In genomic region chr1:67500413-67500959, GRCh38 we compare ENCODE assay signal across 1 cellular context.
TF ChIP-seq lines count a peak whose summit lies in the region.

No MANE protein-coding gene starts in this region.

TF ChIP-seq in HepG2, 621 proteins besides CTCF, POLR2A, EP300 and RAD21 (continued from another document and continues in another):
- TF ChIP-seq, protein P1, sequence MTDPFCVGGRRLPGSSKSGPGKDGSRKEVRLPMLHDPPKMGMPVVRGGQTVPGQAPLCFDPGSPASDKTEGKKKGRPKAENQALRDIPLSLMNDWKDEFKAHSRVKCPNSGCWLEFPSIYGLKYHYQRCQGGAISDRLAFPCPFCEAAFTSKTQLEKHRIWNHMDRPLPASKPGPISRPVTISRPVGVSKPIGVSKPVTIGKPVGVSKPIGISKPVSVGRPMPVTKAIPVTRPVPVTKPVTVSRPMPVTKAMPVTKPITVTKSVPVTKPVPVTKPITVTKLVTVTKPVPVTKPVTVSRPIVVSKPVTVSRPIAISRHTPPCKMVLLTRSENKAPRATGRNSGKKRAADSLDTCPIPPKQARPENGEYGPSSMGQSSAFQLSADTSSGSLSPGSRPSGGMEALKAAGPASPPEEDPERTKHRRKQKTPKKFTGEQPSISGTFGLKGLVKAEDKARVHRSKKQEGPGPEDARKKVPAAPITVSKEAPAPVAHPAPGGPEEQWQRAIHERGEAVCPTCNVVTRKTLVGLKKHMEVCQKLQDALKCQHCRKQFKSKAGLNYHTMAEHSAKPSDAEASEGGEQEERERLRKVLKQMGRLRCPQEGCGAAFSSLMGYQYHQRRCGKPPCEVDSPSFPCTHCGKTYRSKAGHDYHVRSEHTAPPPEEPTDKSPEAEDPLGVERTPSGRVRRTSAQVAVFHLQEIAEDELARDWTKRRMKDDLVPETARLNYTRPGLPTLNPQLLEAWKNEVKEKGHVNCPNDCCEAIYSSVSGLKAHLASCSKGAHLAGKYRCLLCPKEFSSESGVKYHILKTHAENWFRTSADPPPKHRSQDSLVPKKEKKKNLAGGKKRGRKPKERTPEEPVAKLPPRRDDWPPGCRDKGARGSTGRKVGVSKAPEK (CRISPR knock-in tag; IDR thresholded peaks at IDR 0.05; ENCODE audit: borderline replicate concordance), result no peak
- peak; percentile 71 for TF ChIP-seq SMC3 (IDR thresholded peaks at IDR 0.05; ENCODE audit: low read length)
- TF ChIP-seq ZSCAN9 (CRISPR knock-in tag; IDR thresholded peaks at IDR 0.05; ENCODE audit: borderline replicate concordance), result no peak
- TF ChIP-seq, protein P2, sequence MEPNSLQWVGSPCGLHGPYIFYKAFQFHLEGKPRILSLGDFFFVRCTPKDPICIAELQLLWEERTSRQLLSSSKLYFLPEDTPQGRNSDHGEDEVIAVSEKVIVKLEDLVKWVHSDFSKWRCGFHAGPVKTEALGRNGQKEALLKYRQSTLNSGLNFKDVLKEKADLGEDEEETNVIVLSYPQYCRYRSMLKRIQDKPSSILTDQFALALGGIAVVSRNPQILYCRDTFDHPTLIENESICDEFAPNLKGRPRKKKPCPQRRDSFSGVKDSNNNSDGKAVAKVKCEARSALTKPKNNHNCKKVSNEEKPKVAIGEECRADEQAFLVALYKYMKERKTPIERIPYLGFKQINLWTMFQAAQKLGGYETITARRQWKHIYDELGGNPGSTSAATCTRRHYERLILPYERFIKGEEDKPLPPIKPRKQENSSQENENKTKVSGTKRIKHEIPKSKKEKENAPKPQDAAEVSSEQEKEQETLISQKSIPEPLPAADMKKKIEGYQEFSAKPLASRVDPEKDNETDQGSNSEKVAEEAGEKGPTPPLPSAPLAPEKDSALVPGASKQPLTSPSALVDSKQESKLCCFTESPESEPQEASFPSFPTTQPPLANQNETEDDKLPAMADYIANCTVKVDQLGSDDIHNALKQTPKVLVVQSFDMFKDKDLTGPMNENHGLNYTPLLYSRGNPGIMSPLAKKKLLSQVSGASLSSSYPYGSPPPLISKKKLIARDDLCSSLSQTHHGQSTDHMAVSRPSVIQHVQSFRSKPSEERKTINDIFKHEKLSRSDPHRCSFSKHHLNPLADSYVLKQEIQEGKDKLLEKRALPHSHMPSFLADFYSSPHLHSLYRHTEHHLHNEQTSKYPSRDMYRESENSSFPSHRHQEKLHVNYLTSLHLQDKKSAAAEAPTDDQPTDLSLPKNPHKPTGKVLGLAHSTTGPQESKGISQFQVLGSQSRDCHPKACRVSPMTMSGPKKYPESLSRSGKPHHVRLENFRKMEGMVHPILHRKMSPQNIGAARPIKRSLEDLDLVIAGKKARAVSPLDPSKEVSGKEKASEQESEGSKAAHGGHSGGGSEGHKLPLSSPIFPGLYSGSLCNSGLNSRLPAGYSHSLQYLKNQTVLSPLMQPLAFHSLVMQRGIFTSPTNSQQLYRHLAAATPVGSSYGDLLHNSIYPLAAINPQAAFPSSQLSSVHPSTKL (CRISPR knock-in tag; IDR thresholded peaks at IDR 0.05), result peak; percentile 58; the same call in 1 of the 2 replicates
- TF ChIP-seq, protein P3, sequence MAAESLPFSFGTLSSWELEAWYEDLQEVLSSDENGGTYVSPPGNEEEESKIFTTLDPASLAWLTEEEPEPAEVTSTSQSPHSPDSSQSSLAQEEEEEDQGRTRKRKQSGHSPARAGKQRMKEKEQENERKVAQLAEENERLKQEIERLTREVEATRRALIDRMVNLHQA (CRISPR knock-in tag; IDR thresholded peaks at IDR 0.05), result no peak
- TF ChIP-seq, protein P4, sequence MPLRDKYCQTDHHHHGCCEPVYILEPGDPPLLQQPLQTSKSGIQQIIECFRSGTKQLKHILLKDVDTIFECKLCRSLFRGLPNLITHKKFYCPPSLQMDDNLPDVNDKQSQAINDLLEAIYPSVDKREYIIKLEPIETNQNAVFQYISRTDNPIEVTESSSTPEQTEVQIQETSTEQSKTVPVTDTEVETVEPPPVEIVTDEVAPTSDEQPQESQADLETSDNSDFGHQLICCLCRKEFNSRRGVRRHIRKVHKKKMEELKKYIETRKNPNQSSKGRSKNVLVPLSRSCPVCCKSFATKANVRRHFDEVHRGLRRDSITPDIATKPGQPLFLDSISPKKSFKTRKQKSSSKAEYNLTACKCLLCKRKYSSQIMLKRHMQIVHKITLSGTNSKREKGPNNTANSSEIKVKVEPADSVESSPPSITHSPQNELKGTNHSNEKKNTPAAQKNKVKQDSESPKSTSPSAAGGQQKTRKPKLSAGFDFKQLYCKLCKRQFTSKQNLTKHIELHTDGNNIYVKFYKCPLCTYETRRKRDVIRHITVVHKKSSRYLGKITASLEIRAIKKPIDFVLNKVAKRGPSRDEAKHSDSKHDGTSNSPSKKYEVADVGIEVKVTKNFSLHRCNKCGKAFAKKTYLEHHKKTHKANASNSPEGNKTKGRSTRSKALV (CRISPR knock-in tag; IDR thresholded peaks at IDR 0.05), result no peak
- TF ChIP-seq ZNF292 (CRISPR knock-in tag; IDR thresholded peaks at IDR 0.05; ENCODE audit: borderline replicate concordance, low read depth), result no peak
- TF ChIP-seq ISL2 (CRISPR knock-in tag; IDR thresholded peaks at IDR 0.05), result peak; percentile 31; the same call in 1 of the 2 replicates
- TF ChIP-seq ZNF747 (CRISPR knock-in tag; IDR thresholded peaks at IDR 0.05; ENCODE audit: borderline replicate concordance), result no peak
- 0 out of 2 replicates have a peak, but pooled peaks have one; percentile 36 for TF ChIP-seq KDM5B (CRISPR knock-in tag; IDR thresholded peaks at IDR 0.05; ENCODE audit: borderline replicate concordance)
- no peak for TF ChIP-seq ETV6 (CRISPR knock-in tag; conservative IDR thresholded peaks at IDR 0.05)
- TF ChIP-seq ZNF543 (CRISPR knock-in tag; IDR thresholded peaks at IDR 0.05), result no peak
- TF ChIP-seq THYN1 (CRISPR knock-in tag; IDR thresholded peaks at IDR 0.05; ENCODE audit: borderline replicate concordance, low read depth), result no peak
- no peak for TF ChIP-seq ZFP36 (IDR thresholded peaks at IDR 0.05; ENCODE audit: borderline replicate concordance, low read depth, low read length, partially characterized antibody)
- TF ChIP-seq, protein P5, sequence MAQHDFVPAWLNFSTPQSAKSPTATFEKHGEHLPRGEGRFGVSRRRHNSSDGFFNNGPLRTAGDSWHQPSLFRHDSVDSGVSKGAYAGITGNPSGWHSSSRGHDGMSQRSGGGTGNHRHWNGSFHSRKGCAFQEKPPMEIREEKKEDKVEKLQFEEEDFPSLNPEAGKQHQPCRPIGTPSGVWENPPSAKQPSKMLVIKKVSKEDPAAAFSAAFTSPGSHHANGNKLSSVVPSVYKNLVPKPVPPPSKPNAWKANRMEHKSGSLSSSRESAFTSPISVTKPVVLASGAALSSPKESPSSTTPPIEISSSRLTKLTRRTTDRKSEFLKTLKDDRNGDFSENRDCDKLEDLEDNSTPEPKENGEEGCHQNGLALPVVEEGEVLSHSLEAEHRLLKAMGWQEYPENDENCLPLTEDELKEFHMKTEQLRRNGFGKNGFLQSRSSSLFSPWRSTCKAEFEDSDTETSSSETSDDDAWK (CRISPR knock-in tag; IDR thresholded peaks at IDR 0.05), result no peak
- TF ChIP-seq MAF1 (CRISPR knock-in tag; IDR thresholded peaks at IDR 0.05; ENCODE audit: borderline replicate concordance), result no peak
- TF ChIP-seq NR2C2 (CRISPR knock-in tag; IDR thresholded peaks at IDR 0.05; ENCODE audit: borderline replicate concordance), result no peak
- no peak for TF ChIP-seq SRY (CRISPR knock-in tag; IDR thresholded peaks at IDR 0.05)
- TF ChIP-seq ZNF335 (CRISPR knock-in tag; IDR thresholded peaks at IDR 0.05), result 0 out of 2 replicates have a peak, but pooled peaks have one; percentile 29
- TF ChIP-seq ZNF883 (CRISPR knock-in tag; IDR thresholded peaks at IDR 0.05; ENCODE audit: not compliant biosample characterization), result no peak
- peak; percentile 65 for TF ChIP-seq GATAD2A (CRISPR knock-in tag; IDR thresholded peaks at IDR 0.05)
- peak; percentile 28; the same call in 1 of the 2 replicates for TF ChIP-seq NCOA2 (CRISPR knock-in tag; IDR thresholded peaks at IDR 0.05)
- no peak for TF ChIP-seq ZNF761 (CRISPR knock-in tag; conservative IDR thresholded peaks at IDR 0.05)
- TF ChIP-seq TRIM24 (CRISPR knock-in tag; IDR thresholded peaks at IDR 0.05), result no peak
- TF ChIP-seq THAP7 (CRISPR knock-in tag; IDR thresholded peaks at IDR 0.05), result 0 out of 2 replicates have a peak, but pooled peaks have one; percentile 50
- TF ChIP-seq, protein P6, sequence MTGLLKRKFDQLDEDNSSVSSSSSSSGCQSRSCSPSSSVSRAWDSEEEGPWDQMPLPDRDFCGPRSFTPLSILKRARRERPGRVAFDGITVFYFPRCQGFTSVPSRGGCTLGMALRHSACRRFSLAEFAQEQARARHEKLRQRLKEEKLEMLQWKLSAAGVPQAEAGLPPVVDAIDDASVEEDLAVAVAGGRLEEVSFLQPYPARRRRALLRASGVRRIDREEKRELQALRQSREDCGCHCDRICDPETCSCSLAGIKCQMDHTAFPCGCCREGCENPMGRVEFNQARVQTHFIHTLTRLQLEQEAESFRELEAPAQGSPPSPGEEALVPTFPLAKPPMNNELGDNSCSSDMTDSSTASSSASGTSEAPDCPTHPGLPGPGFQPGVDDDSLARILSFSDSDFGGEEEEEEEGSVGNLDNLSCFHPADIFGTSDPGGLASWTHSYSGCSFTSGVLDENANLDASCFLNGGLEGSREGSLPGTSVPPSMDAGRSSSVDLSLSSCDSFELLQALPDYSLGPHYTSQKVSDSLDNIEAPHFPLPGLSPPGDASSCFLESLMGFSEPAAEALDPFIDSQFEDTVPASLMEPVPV (CRISPR knock-in tag; IDR thresholded peaks at IDR 0.05), result no peak
- no peak for TF ChIP-seq ZNF570 (CRISPR knock-in tag; IDR thresholded peaks at IDR 0.05; ENCODE audit: borderline replicate concordance)
- TF ChIP-seq NONO (IDR thresholded peaks at IDR 0.05), result no peak
- no peak for TF ChIP-seq NONO (CRISPR knock-in tag; conservative IDR thresholded peaks at IDR 0.05)
- no peak for TF ChIP-seq ATF6 (CRISPR knock-in tag; conservative IDR thresholded peaks at IDR 0.05)
- peak; percentile 18; the same call in 1 of the 2 replicates for TF ChIP-seq RFXAP (CRISPR knock-in tag; IDR thresholded peaks at IDR 0.05; ENCODE audit: borderline replicate concordance)
- no peak for TF ChIP-seq ZNF674 (CRISPR knock-in tag; IDR thresholded peaks at IDR 0.05; ENCODE audit: low read depth)
- TF ChIP-seq ZNF563 (CRISPR knock-in tag; IDR thresholded peaks at IDR 0.05), result no peak
- TF ChIP-seq SYNCRIP (IDR thresholded peaks at IDR 0.05; ENCODE audit: insufficient read depth, low read depth, low read length), result no peak
- no peak for TF ChIP-seq TSC22D2 (CRISPR knock-in tag; IDR thresholded peaks at IDR 0.05; ENCODE audit: borderline replicate concordance)
- no peak; the same call in 1 of the 2 replicates for TF ChIP-seq ZNF782 (CRISPR knock-in tag; IDR thresholded peaks at IDR 0.05; ENCODE audit: borderline replicate concordance)
- 0 out of 2 replicates have a peak, but pooled peaks have one; percentile 19 for TF ChIP-seq ZNF629 (CRISPR knock-in tag; conservative IDR thresholded peaks at IDR 0.05)
- TF ChIP-seq TARDBP (CRISPR knock-in tag; IDR thresholded peaks at IDR 0.05), result no peak
- TF ChIP-seq ZNF850 (CRISPR knock-in tag; conservative IDR thresholded peaks at IDR 0.05), result no peak
- TF ChIP-seq NCOA5 (CRISPR knock-in tag; IDR thresholded peaks at IDR 0.05), result no peak
- TF ChIP-seq FOXA3 (CRISPR knock-in tag; IDR thresholded peaks at IDR 0.05), result no peak
- TF ChIP-seq PHF8 (CRISPR knock-in tag; IDR thresholded peaks at IDR 0.05), result peak; percentile 48; the same call in 1 of the 2 replicates
- no peak for TF ChIP-seq MLX (CRISPR knock-in tag; IDR thresholded peaks at IDR 0.05)
- TF ChIP-seq ELF4 (CRISPR knock-in tag; IDR thresholded peaks at IDR 0.05; ENCODE audit: borderline replicate concordance), result no peak
- TF ChIP-seq ZMYM2 (CRISPR knock-in tag; IDR thresholded peaks at IDR 0.05), result peak; percentile 71
- no peak for TF ChIP-seq ZNF160 (CRISPR knock-in tag; IDR thresholded peaks at IDR 0.05)
- no peak for TF ChIP-seq ZBTB8A (CRISPR knock-in tag; IDR thresholded peaks at IDR 0.05; ENCODE audit: borderline replicate concordance, low read depth)
- no peak for TF ChIP-seq TEAD2 (CRISPR knock-in tag; IDR thresholded peaks at IDR 0.05)
